In genomic region chr11:45638051-45638450, GRCh38 we compare ENCODE assay signal across 37 cellular contexts. TPM values are rescaled to one million over a fixed set of nuclear protein-coding genes. Genes with fewer than 3 reads are reported as not detected.
"Had no signal": no experiment of that assay in that cellular context is flagged by ENCODE, and none has a peak within 500 bp of the region (broad histone marks: within the 10 kb centered on the region; RNA-seq: fewer than 3 reads in every experiment).

No MANE protein-coding gene starts in this region.

- H3K9me3 ChIP-seq: MG63 had no signal

- H3K4me3 ChIP-seq: MG63 had no signal

- DNase-seq: Karpas-422, Kasumi-1, KG1, MG63, MM.1S, MV-4-11, NCI-H1048, NCI-H1092, NCI-H1092 treated with DMSO at 0.1 percent for 48 hours, NCI-H1105, NCI-H1105 treated with DMSO at 0.1 percent for 48 hours, NCI-H1417, NCI-H1417 treated with DMSO at 0.1 percent for 48 hours, NCI-H1436, NCI-H1436 treated with DMSO at 0.1 percent for 48 hours, NCI-H146, NCI-H1694, NCI-H1694 treated with DMSO at 0.1 percent for 48 hours, NCI-H187, NCI-H187 treated with DMSO at 0.1 percent for 48 hours, NCI-H1930, NCI-H2029, NCI-H2029 treated with DMSO at 0.1 percent for 48 hours, NCI-H2081, NCI-H2081 treated with DMSO at 0.1 percent for 48 hours, NCI-H2107, NCI-H2171, NCI-H2171 treated with DMSO at 0.1 percent for 48 hours, NCI-H2227 treated with DMSO at 0.1 percent for 48 hours, NCI-H226, NCI-H345, NCI-H446, NCI-H446 treated with DMSO at 0.1 percent for 48 hours, NCI-H510A had no signal

- H3K27me3 ChIP-seq: MG63 had no signal

- H3K36me3 ChIP-seq: MG63 had no signal

- H3K9ac ChIP-seq: KMS-11 had no signal

- H3K27ac ChIP-seq: KMS-11 had no signal

RNA-seq across cellular contexts. Expression of gene CHST1, which starts 27.4 kb away (rescaled TPM):
- total RNA-seq: MCF 10A, NCI-H460 had no signal
